ENCODE assay signal across 1 cellular context in the genomic region with DNA sequence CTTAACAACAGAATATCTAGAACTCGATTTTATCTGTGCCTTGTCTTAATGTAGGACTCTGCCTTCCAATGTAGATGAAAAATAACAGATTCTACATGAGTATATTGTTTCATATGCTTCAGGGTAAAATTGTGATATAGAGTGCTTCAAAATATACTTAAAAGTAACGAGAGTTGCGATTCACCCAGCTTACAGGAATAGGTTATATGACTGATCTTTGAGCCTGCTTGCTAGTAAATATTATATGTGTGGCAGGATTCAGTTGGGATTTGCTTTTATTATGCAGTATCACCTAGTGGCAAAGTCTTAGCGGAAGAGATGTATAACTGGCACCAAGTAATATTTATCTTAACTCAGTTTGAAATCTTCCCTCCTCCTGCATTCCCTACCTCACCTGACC.
TF ChIP-seq lines count a peak whose summit lies in the region.

No MANE protein-coding gene starts in this region.

TF ChIP-seq in WTC11, 78 proteins besides CTCF, POLR2A, EP300 and RAD21 (continued from another document and continues in another):
- TF ChIP-seq, protein P1, sequence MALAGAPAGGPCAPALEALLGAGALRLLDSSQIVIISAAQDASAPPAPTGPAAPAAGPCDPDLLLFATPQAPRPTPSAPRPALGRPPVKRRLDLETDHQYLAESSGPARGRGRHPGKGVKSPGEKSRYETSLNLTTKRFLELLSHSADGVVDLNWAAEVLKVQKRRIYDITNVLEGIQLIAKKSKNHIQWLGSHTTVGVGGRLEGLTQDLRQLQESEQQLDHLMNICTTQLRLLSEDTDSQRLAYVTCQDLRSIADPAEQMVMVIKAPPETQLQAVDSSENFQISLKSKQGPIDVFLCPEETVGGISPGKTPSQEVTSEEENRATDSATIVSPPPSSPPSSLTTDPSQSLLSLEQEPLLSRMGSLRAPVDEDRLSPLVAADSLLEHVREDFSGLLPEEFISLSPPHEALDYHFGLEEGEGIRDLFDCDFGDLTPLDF (CRISPR knock-in tag; IDR thresholded peaks at IDR 0.05) = no peak
- TF ChIP-seq FOXJ3 (CRISPR knock-in tag; IDR thresholded peaks at IDR 0.05; ENCODE audit: borderline replicate concordance) (no peak), NR2C2 (CRISPR knock-in tag; IDR thresholded peaks at IDR 0.05) (no peak), NR1H2 (CRISPR knock-in tag; IDR thresholded peaks at IDR 0.05) (no peak), CREB1 (CRISPR knock-in tag; IDR thresholded peaks at IDR 0.05) (no peak), FOXP1 (CRISPR knock-in tag; IDR thresholded peaks at IDR 0.05; ENCODE audit: borderline replicate concordance) (no peak), JAZF1 (CRISPR knock-in tag; IDR thresholded peaks at IDR 0.05) (no peak), MYBL2 (CRISPR knock-in tag; IDR thresholded peaks at IDR 0.05) (no peak), ZNF425 (CRISPR knock-in tag; conservative IDR thresholded peaks at IDR 0.05) (peak; percentile 94), ZNF423 (CRISPR knock-in tag; IDR thresholded peaks at IDR 0.05) (no peak), PRDM15 (CRISPR knock-in tag; IDR thresholded peaks at IDR 0.05) (no peak), RELA (CRISPR knock-in tag; IDR thresholded peaks at IDR 0.05; ENCODE audit: borderline replicate concordance) (no peak), SOX15 (CRISPR knock-in tag; IDR thresholded peaks at IDR 0.05) (no peak), TCF7 (CRISPR knock-in tag; IDR thresholded peaks at IDR 0.05; ENCODE audit: low read depth) (no peak), MXD4 (CRISPR knock-in tag; IDR thresholded peaks at IDR 0.05; ENCODE audit: borderline replicate concordance) (no peak), TEAD1 (CRISPR knock-in tag; IDR thresholded peaks at IDR 0.05) (no peak), GRHL2 (CRISPR knock-in tag; IDR thresholded peaks at IDR 0.05; ENCODE audit: insufficient replicate concordance, severe bottlenecking) (no peak), CREM (CRISPR knock-in tag; IDR thresholded peaks at IDR 0.05) (no peak), EMX1 (CRISPR knock-in tag; IDR thresholded peaks at IDR 0.05) (0 out of 2 replicates have a peak, but pooled peaks have one; percentile 51), ZNF138 (CRISPR knock-in tag; conservative IDR thresholded peaks at IDR 0.05) (no peak), ZNF263 (CRISPR knock-in tag; IDR thresholded peaks at IDR 0.05; ENCODE audit: low read depth) (no peak), NFE2L1 (CRISPR knock-in tag; IDR thresholded peaks at IDR 0.05) (no peak), NFATC4 (CRISPR knock-in tag; IDR thresholded peaks at IDR 0.05) (peak; percentile 57; the same call in 1 of the 2 replicates), ZNF317 (CRISPR knock-in tag; IDR thresholded peaks at IDR 0.05; ENCODE audit: borderline replicate concordance, low read depth) (no peak), ETV6 (CRISPR knock-in tag; IDR thresholded peaks at IDR 0.05) (no peak), AFF4 (CRISPR knock-in tag; IDR thresholded peaks at IDR 0.05; ENCODE audit: borderline replicate concordance) (no peak), CBFB (CRISPR knock-in tag; IDR thresholded peaks at IDR 0.05; ENCODE audit: low read depth) (no peak), ZSCAN18 (CRISPR knock-in tag; IDR thresholded peaks at IDR 0.05) (no peak), ATF3 (CRISPR knock-in tag; conservative IDR thresholded peaks at IDR 0.05) (no peak)
- TF ChIP-seq, protein P2, sequence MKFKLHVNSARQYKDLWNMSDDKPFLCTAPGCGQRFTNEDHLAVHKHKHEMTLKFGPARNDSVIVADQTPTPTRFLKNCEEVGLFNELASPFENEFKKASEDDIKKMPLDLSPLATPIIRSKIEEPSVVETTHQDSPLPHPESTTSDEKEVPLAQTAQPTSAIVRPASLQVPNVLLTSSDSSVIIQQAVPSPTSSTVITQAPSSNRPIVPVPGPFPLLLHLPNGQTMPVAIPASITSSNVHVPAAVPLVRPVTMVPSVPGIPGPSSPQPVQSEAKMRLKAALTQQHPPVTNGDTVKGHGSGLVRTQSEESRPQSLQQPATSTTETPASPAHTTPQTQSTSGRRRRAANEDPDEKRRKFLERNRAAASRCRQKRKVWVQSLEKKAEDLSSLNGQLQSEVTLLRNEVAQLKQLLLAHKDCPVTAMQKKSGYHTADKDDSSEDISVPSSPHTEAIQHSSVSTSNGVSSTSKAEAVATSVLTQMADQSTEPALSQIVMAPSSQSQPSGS (CRISPR knock-in tag; IDR thresholded peaks at IDR 0.05; ENCODE audit: borderline replicate concordance, low read depth) = no peak
- TF ChIP-seq, protein P3, sequence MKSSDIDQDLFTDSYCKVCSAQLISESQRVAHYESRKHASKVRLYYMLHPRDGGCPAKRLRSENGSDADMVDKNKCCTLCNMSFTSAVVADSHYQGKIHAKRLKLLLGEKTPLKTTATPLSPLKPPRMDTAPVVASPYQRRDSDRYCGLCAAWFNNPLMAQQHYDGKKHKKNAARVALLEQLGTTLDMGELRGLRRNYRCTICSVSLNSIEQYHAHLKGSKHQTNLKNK (CRISPR knock-in tag; IDR thresholded peaks at IDR 0.05) = peak; percentile 71
- TF ChIP-seq, protein P4, sequence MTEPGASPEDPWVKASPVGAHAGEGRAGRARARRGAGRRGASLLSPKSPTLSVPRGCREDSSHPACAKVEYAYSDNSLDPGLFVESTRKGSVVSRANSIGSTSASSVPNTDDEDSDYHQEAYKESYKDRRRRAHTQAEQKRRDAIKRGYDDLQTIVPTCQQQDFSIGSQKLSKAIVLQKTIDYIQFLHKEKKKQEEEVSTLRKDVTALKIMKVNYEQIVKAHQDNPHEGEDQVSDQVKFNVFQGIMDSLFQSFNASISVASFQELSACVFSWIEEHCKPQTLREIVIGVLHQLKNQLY (CRISPR knock-in tag; IDR thresholded peaks at IDR 0.05) = no peak
- TF ChIP-seq, protein P5, sequence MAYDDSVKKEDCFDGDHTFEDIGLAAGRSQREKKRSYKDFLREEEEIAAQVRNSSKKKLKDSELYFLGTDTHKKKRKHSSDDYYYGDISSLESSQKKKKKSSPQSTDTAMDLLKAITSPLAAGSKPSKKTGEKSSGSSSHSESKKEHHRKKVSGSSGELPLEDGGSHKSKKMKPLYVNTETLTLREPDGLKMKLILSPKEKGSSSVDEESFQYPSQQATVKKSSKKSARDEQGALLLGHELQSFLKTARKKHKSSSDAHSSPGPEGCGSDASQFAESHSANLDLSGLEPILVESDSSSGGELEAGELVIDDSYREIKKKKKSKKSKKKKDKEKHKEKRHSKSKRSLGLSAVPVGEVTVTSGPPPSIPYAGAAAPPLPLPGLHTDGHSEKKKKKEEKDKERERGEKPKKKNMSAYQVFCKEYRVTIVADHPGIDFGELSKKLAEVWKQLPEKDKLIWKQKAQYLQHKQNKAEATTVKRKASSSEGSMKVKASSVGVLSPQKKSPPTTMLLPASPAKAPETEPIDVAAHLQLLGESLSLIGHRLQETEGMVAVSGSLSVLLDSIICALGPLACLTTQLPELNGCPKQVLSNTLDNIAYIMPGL (CRISPR knock-in tag; IDR thresholded peaks at IDR 0.05) = no peak
- TF ChIP-seq, protein P6, sequence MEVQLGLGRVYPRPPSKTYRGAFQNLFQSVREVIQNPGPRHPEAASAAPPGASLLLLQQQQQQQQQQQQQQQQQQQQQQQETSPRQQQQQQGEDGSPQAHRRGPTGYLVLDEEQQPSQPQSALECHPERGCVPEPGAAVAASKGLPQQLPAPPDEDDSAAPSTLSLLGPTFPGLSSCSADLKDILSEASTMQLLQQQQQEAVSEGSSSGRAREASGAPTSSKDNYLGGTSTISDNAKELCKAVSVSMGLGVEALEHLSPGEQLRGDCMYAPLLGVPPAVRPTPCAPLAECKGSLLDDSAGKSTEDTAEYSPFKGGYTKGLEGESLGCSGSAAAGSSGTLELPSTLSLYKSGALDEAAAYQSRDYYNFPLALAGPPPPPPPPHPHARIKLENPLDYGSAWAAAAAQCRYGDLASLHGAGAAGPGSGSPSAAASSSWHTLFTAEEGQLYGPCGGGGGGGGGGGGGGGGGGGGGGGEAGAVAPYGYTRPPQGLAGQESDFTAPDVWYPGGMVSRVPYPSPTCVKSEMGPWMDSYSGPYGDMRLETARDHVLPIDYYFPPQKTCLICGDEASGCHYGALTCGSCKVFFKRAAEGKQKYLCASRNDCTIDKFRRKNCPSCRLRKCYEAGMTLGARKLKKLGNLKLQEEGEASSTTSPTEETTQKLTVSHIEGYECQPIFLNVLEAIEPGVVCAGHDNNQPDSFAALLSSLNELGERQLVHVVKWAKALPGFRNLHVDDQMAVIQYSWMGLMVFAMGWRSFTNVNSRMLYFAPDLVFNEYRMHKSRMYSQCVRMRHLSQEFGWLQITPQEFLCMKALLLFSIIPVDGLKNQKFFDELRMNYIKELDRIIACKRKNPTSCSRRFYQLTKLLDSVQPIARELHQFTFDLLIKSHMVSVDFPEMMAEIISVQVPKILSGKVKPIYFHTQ (CRISPR knock-in tag; IDR thresholded peaks at IDR 0.05) = no peak; the same call in 1 of the 2 replicates
- TF ChIP-seq, protein P7, sequence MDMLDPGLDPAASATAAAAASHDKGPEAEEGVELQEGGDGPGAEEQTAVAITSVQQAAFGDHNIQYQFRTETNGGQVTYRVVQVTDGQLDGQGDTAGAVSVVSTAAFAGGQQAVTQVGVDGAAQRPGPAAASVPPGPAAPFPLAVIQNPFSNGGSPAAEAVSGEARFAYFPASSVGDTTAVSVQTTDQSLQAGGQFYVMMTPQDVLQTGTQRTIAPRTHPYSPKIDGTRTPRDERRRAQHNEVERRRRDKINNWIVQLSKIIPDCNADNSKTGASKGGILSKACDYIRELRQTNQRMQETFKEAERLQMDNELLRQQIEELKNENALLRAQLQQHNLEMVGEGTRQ (CRISPR knock-in tag; IDR thresholded peaks at IDR 0.05) = no peak
